1 cellular context compared by ENCODE assay signal in genomic region chr10:27529010-27529783, GRCh38.
TF ChIP-seq lines count a peak whose summit lies in the region.

No MANE protein-coding gene starts in this region.

TF ChIP-seq in GM23338, 12 proteins besides CTCF, POLR2A, EP300 and RAD21 (continued from another document):
- no peak for TF ChIP-seq ZNF462 (CRISPR knock-in tag; IDR thresholded peaks at IDR 0.05)
- no peak for TF ChIP-seq STAT1 (IDR thresholded peaks at IDR 0.05; ENCODE audit: unreplicated experiment)
- no peak for TF ChIP-seq REST (IDR thresholded peaks at IDR 0.05; ENCODE audit: unreplicated experiment)
- no peak for TF ChIP-seq EZH2phosphoT487 (IDR thresholded peaks at IDR 0.05; ENCODE audit: unreplicated experiment)
- TF ChIP-seq NANOG (IDR thresholded peaks at IDR 0.05; ENCODE audit: borderline replicate concordance), result no peak
- no peak for TF ChIP-seq JUNB (IDR thresholded peaks at IDR 0.05; ENCODE audit: unreplicated experiment)
- TF ChIP-seq ZNF114 (CRISPR knock-in tag; IDR thresholded peaks at IDR 0.05), result no peak
- TF ChIP-seq EZH2 (IDR thresholded peaks at IDR 0.05; ENCODE audit: low read depth, unreplicated experiment), result no peak
- no peak for TF ChIP-seq POLR2AphosphoS5 (IDR thresholded peaks at IDR 0.05; ENCODE audit: low read depth)
- TF ChIP-seq ETS1 (IDR thresholded peaks at IDR 0.05), result no peak
- no peak for TF ChIP-seq CREB1 (CRISPR knock-in tag; IDR thresholded peaks at IDR 0.05; ENCODE audit: low read depth)
TF ChIP-seq in GM23338: peak in this region for 0.
